In genomic region chr7:149067869-149068268, GRCh38 we compare ENCODE assay signal across 15 cellular contexts. TPM values are rescaled to one million over a fixed set of nuclear protein-coding genes. Genes with fewer than 3 reads are reported as not detected.
DNase-seq lines count a peak whose midpoint lies in the region; ATAC-seq, FAIRE-seq and TF ChIP-seq lines count a peak whose summit lies in the region.
"Had no signal": no experiment of that assay in that cellular context is flagged by ENCODE, and none has a peak within 500 bp of the region (broad histone marks: within the 10 kb centered on the region; RNA-seq: fewer than 3 reads in every experiment).

No MANE protein-coding gene starts in this region.

- TF ChIP-seq POLR2A in K562 (conservative IDR thresholded peaks at IDR 0.05) = no peak

- H3K4me2 ChIP-seq in Loucy (ENCODE audit: low read depth, low read length, poor library complexity, severe bottlenecking) (no peak overlapping the region), K562 (ENCODE audit: insufficient read depth, low read length) (no peak overlapping the region)
- H3K4me2 ChIP-seq: BLaER1 treated with 17β-estradiol and CSF1 and Interleukin-3, amounts not matched to agents 10 nM and 100 nM had no signal

- H4K20me1 ChIP-seq in Loucy (ENCODE audit: insufficient read depth, low read length, poor library complexity, severe bottlenecking) = no peaks in the 10 kb centered on the region
- no peaks in the 10 kb centered on the region for H4K20me1 ChIP-seq in K562 (replicated peaks; ENCODE audit: control insufficient read depth, insufficient read depth, low read length)
- H4K20me1 ChIP-seq: BLaER1 treated with 17β-estradiol and CSF1 and Interleukin-3, amounts not matched to agents 10 nM and 100 nM had no signal

- FAIRE-seq in K562 (lab: Jason Lieb, UNC) = no peak

- H3K36me3 ChIP-seq in Loucy (ENCODE audit: insufficient read depth, low read length) (peaks cover 12% of the 10 kb centered on the region; the same call in 1 of the 2 replicates), K562 (ENCODE audit: control insufficient read depth, insufficient read depth, low read length) (peaks cover 28% of the 10 kb centered on the region; the same call in 2 of the 3 replicates), HAP-1 (replicated peaks) (peaks cover 24% of the 10 kb centered on the region)

- H3K9ac ChIP-seq in Loucy (ENCODE audit: low read depth, low read length, poor library complexity, severe bottlenecking) (no peak overlapping the region), K562 (ENCODE audit: insufficient read depth in 1 of 2, low read depth in 2 of 2, low read length in 2 of 2) (no peak overlapping the region)
- H3K9ac ChIP-seq: BLaER1 treated with 17β-estradiol and CSF1 and Interleukin-3, amounts not matched to agents 10 nM and 100 nM had no signal

- H3K9me3 Mint-ChIP-seq in activated naive CD4-positive, alpha-beta T cell treated with anti-CD3 and anti-CD28 coated beads for 36 hours = no peaks in the 10 kb centered on the region
- no peaks in the 10 kb centered on the region for H3K9me3 Mint-ChIP-seq in stimulated activated memory B cell treated with anti-CD40 and anti-IgM and Interleukin-4, amounts not matched to agents 10 μg/mL and 1 μg/mL and 100 μg/mL, for 72 hours
- H3K9me3 Mint-ChIP-seq: IgD-negative memory B cell; stimulated activated naive CD8-positive, alpha-beta T cell treated with anti-CD3 and anti-CD28 coated beads, Interleukin-15, amount 100 ng/mL, for 72 hours had no signal

- 0 out of 2 replicates have a peak, but pooled peaks cover 5% of the 10 kb centered on the region for H3K79me2 ChIP-seq in Loucy (ENCODE audit: insufficient read depth, low read length)
- H3K79me2 ChIP-seq in K562 (ENCODE audit: control insufficient read depth, insufficient read depth, low read length) = no peaks in the 10 kb centered on the region

- no peak for TF ChIP-seq EP300 in K562 (IDR thresholded peaks at IDR 0.05; ENCODE audit: low read length)

- peaks cover 3% of the 10 kb centered on the region for H3K36me3 Mint-ChIP-seq in activated naive CD4-positive, alpha-beta T cell treated with anti-CD3 and anti-CD28 coated beads for 36 hours (ENCODE audit: low read depth)
- H3K36me3 Mint-ChIP-seq in stimulated activated memory B cell treated with anti-CD40 and anti-IgM and Interleukin-4, amounts not matched to agents 10 μg/mL and 1 μg/mL and 100 μg/mL, for 72 hours = peaks cover 32% of the 10 kb centered on the region

- H3F3A ChIP-seq in Loucy (ENCODE audit: low read depth) = no peaks in the 10 kb centered on the region; the same call in 1 of the 2 replicates

- H3K9me2 ChIP-seq in Loucy (replicated peaks; ENCODE audit: low read depth, low read length) = no peaks in the 10 kb centered on the region

- no peak overlapping the region for H3K4me3 Mint-ChIP-seq in activated naive CD4-positive, alpha-beta T cell treated with anti-CD3 and anti-CD28 coated beads for 36 hours
- no peak overlapping the region for H3K4me3 Mint-ChIP-seq in stimulated activated memory B cell treated with anti-CD40 and anti-IgM and Interleukin-4, amounts not matched to agents 10 μg/mL and 1 μg/mL and 100 μg/mL, for 72 hours
- H3K4me3 Mint-ChIP-seq: stimulated activated naive CD8-positive, alpha-beta T cell treated with anti-CD3 and anti-CD28 coated beads, Interleukin-15, amount 100 ng/mL, for 72 hours had no signal

- BruUV-seq in K562 (replicated peaks; lab: Mats Ljungman, UMichigan) = no TSS peak

- ATAC-seq in K562 = no peak
- no peak for ATAC-seq in stimulated activated memory B cell treated with anti-CD40 and anti-IgM and Interleukin-4, amounts not matched to agents 10 μg/mL and 1 μg/mL and 100 μg/mL, for 72 hours
- no peak for ATAC-seq in GM21786 (IDR thresholded peaks at IDR 0.05; ENCODE audit: unreplicated experiment)
- ATAC-seq: stimulated activated naive CD8-positive, alpha-beta T cell treated with anti-CD3 and anti-CD28 coated beads, Interleukin-15, amount 100 ng/mL, for 72 hours had no signal

- TF ChIP-seq RAD21 in K562 (CRISPR knock-in tag; conservative IDR thresholded peaks at IDR 0.05 in 1 of 2, IDR thresholded peaks at IDR 0.05 in 1 of 2) = no peak

- in situ Hi-C loops in K562 (cut with MboI) (loop anchor here (5.0 kb wide), 1 partner anchor 66 kb away; no protein-coding TSS in a partner anchor), HAP-1 (cut with MboI; ENCODE audit: low sequenced_read_pairs) (no loop called here)

- H3K4me3 ChIP-seq in Loucy (ENCODE audit: low read length, poor library complexity, severe bottlenecking) (no peak overlapping the region), K562 (no peak overlapping the region), HAP-1 (no peak overlapping the region)
- H3K4me3 ChIP-seq: adrenal gland; BLaER1 treated with 17β-estradiol and CSF1 and Interleukin-3, amounts not matched to agents 10 nM and 100 nM; sigmoid colon had no signal

- intact Hi-C loops in activated naive CD4-positive, alpha-beta T cell treated with anti-CD3 and anti-CD28 coated beads for 36 hours (cut with micrococcal nuclease) = loop anchor here (5.0 kb wide), 1 partner anchor 806 kb away; no protein-coding TSS in a partner anchor
- intact Hi-C loops in K562 (cut with micrococcal nuclease) = loop anchor here (2.0 to 5.0 kb wide), 2 partner anchors 23 to 81 kb away; partner anchors contain the start of gene ZNF786

- no peak overlapping the region for H3K27ac Mint-ChIP-seq in activated naive CD4-positive, alpha-beta T cell treated with anti-CD3 and anti-CD28 coated beads for 36 hours
- H3K27ac Mint-ChIP-seq in stimulated activated memory B cell treated with anti-CD40 and anti-IgM and Interleukin-4, amounts not matched to agents 10 μg/mL and 1 μg/mL and 100 μg/mL, for 72 hours = peak overlapping the region; percentile 44
- H3K27ac Mint-ChIP-seq: stimulated activated naive CD8-positive, alpha-beta T cell treated with anti-CD3 and anti-CD28 coated beads, Interleukin-15, amount 100 ng/mL, for 72 hours had no signal

- CTCF ChIA-PET in activated naive CD4-positive, alpha-beta T cell treated with anti-CD3 and anti-CD28 coated beads for 36 hours (lab: Charles Lee) = interaction anchor here (0.6 to 2.0 kb wide), 4 partner anchors 11 to 62 kb away, joined by 3 to 7 read pairs (median 4); no protein-coding TSS in a partner anchor
- CTCF ChIA-PET in K562 (lab: Yijun Ruan, JAX; ENCODE audit: low intra/inter-chr PET ratio) = no interaction called here

- H3K27me3 ChIP-seq in Loucy (ENCODE audit: insufficient read depth, low read length, poor library complexity, severe bottlenecking) = no peaks in the 10 kb centered on the region
- H3K27me3 ChIP-seq in K562 (ENCODE audit: control insufficient read depth in 2 of 2, insufficient read depth in 2 of 2, low read length in 2 of 2) = no peaks in the 10 kb centered on the region
- no peaks in the 10 kb centered on the region for H3K27me3 ChIP-seq in HAP-1 (ENCODE audit: low read depth)
- H3K27me3 ChIP-seq: adrenal gland; BLaER1 treated with 17β-estradiol and CSF1 and Interleukin-3, amounts not matched to agents 10 nM and 100 nM; sigmoid colon had no signal

- peak; percentile 26 for DNase-seq in activated naive CD4-positive, alpha-beta T cell treated with anti-CD3 and anti-CD28 coated beads for 36 hours
- DNase-seq in activated naive CD4-positive, alpha-beta T cell treated with anti-CD3 and anti-CD28 coated beads, Interleukin-2, amount 50 U/mL, for 16 hours = no peak
- DNase-seq in K562 (ENCODE audit: extremely low read depth in 1 of 4, low spot score in 3 of 4) (no peak), HAP-1 (ENCODE audit: low spot score in 2 of 2) (no peak), CD1c-positive myeloid dendritic cell (ENCODE audit: extremely low spot score) (no peak)
- DNase-seq: adrenal gland; foreskin melanocyte; GDM1; sigmoid colon; stimulated activated naive CD8-positive, alpha-beta T cell treated with anti-CD3 and anti-CD28 coated beads, Interleukin-15, amount 100 ng/mL, for 72 hours had no signal

- H3K4me1 Mint-ChIP-seq in activated naive CD4-positive, alpha-beta T cell treated with anti-CD3 and anti-CD28 coated beads for 36 hours (ENCODE audit: low read depth) = peaks cover 5% of the 10 kb centered on the region
- peaks cover 21% of the 10 kb centered on the region for H3K4me1 Mint-ChIP-seq in stimulated activated memory B cell treated with anti-CD40 and anti-IgM and Interleukin-4, amounts not matched to agents 10 μg/mL and 1 μg/mL and 100 μg/mL, for 72 hours

- H3K4me1 ChIP-seq in Loucy (ENCODE audit: insufficient read depth, low read length, poor library complexity, severe bottlenecking) = no peaks in the 10 kb centered on the region
- H3K4me1 ChIP-seq in K562 (replicated peaks in 1 of 2; ENCODE audit: control insufficient read depth in 2 of 2, insufficient read depth in 2 of 2, low read length in 2 of 2) = peaks cover 0 to 28% of the 10 kb centered on the region in 2 experiments; a peak in 1 of 5 replicates
- peaks cover 2% of the 10 kb centered on the region; the same call in 1 of the 2 replicates for H3K4me1 ChIP-seq in HAP-1
- H3K4me1 ChIP-seq: adrenal gland had no signal

- POLR2A ChIA-PET in K562 (lab: Yijun Ruan, JAX) = no interaction called here

- TF ChIP-seq CTCF in Loucy (conservative IDR thresholded peaks at IDR 0.05; ENCODE audit: low read length) (peak; percentile 44), K562 (IDR thresholded peaks at IDR 0.05 in 2 of 3, conservative IDR thresholded peaks at IDR 0.05 in 1 of 3; ENCODE audit: insufficient read depth in 2 of 3, low read depth in 1 of 3, low read length in 3 of 3) (peak in 2 of 3 experiments; percentile 12 to 31; a peak in 2 of 6 replicates)

- H2AFZ ChIP-seq in Loucy (ENCODE audit: low read length) (no peak overlapping the region), K562 (ENCODE audit: low read depth, low read length) (no peak overlapping the region)

- no peak overlapping the region for H3K27ac ChIP-seq in K562 (ENCODE audit: extremely low read depth, low read depth, low read length)
- H3K27ac ChIP-seq: adrenal gland; BLaER1 treated with 17β-estradiol and CSF1 and Interleukin-3, amounts not matched to agents 10 nM and 100 nM; sigmoid colon had no signal

- H3K9me3 ChIP-seq in Loucy (ENCODE audit: insufficient read depth, low read depth, low read length) = no peaks in the 10 kb centered on the region
- no peaks in the 10 kb centered on the region for H3K9me3 ChIP-seq in K562 (replicated peaks; ENCODE audit: control insufficient read depth, insufficient read depth, low read depth, low read length)
- H3K9me3 ChIP-seq in HAP-1 = no peaks in the 10 kb centered on the region
- H3K9me3 ChIP-seq: adrenal gland, sigmoid colon had no signal

- no peaks in the 10 kb centered on the region for H3K27me3 Mint-ChIP-seq in activated naive CD4-positive, alpha-beta T cell treated with anti-CD3 and anti-CD28 coated beads for 36 hours (ENCODE audit: low read depth)
- H3K27me3 Mint-ChIP-seq in stimulated activated memory B cell treated with anti-CD40 and anti-IgM and Interleukin-4, amounts not matched to agents 10 μg/mL and 1 μg/mL and 100 μg/mL, for 72 hours = no peaks in the 10 kb centered on the region
- H3K27me3 Mint-ChIP-seq: IgD-negative memory B cell; stimulated activated naive CD8-positive, alpha-beta T cell treated with anti-CD3 and anti-CD28 coated beads, Interleukin-15, amount 100 ng/mL, for 72 hours had no signal

- no peaks in the 10 kb centered on the region for H3K9me1 ChIP-seq in K562 (ENCODE audit: control insufficient read depth, insufficient read depth, low read length)

- 70% methylated on average over 4 of the region's 4 CpGs for WGBS in K562 (ENCODE audit: insufficient coverage, low coverage, missing lambda C conversion rate)

RNA-seq across cellular contexts. Expression of gene ZNF786, which starts 22.6 kb away (rescaled TPM):
- total RNA-seq in activated naive CD4-positive, alpha-beta T cell treated with anti-CD3 and anti-CD28 coated beads for 36 hours = 1 to 10 TPM; 2.1 to 2.2 TPM
- total RNA-seq in K562 (2011; cell fraction: chromatin; rRNA removed; ENCODE audit: low replicate concordance) = 6.3 and 10.7 TPM in 2 replicates
- 6.3 and 9.2 TPM in 2 replicates for total RNA-seq in K562 (2011; cell fraction: nucleolus; rRNA removed)
- 4.2 and 5.9 TPM in 2 replicates for total RNA-seq in K562 (2011; cell fraction: nucleoplasm; rRNA removed)
- total RNA-seq in K562 (2014; rRNA removed) = 5.4 and 5.6 TPM in 2 replicates
- total RNA-seq in K562 (2014; rRNA removed; fragmentation: Illumina TruSeq; extraction: Trizol) = 1.8 and 2.2 TPM in 2 replicates
- total RNA-seq in K562 (2015; rRNA removed; fragmentation: Illumina TruSeq; extraction: Trizol) = 3.6 and 3.9 TPM in 2 replicates
- 4.0 and 4.6 TPM in 2 replicates for total RNA-seq in K562 (2021)
- 2.6 and 3.0 TPM in 2 replicates for polyA plus RNA-seq in K562 (2011; rRNA removed)
- polyA plus RNA-seq in K562 (2011; cell fraction: cytosol; rRNA removed) = 2.4 and 5.0 TPM in 2 replicates
- 2.1 and 4.0 TPM in 2 replicates for polyA plus RNA-seq in K562 (2011; cell fraction: nucleus; rRNA removed)
- 2.8 TPM in 2 replicates for polyA plus RNA-seq in K562 (2012)
- polyA plus RNA-seq in K562 (2014; fragmentation: Illumina TruSeq; extraction: Trizol) = 2.3 and 2.9 TPM in 2 replicates
- under 1 TPM; 0.31 to 0.49 TPM for polyA plus RNA-seq in K562 (2014; fragmentation: Nextera tagmentation; extraction: Ambion mirVana)
- polyA plus RNA-seq in K562 (2014; rRNA removed) = 3.1 and 3.2 TPM in 2 replicates
- 4.5 and 5.3 TPM in 2 replicates for polyA minus RNA-seq in K562 (2011; rRNA and poly(A)+ RNA removed)
- 4.0 and 4.7 TPM in 2 replicates for polyA minus RNA-seq in K562 (2011; cell fraction: cytosol; rRNA and poly(A)+ RNA removed)
- polyA minus RNA-seq in K562 (2011; cell fraction: nucleus; rRNA and poly(A)+ RNA removed) = 4.2 and 5.1 TPM in 2 replicates

RNA-seq across cellular contexts. Expression of gene PDIA4, which starts 39.6 kb away (rescaled TPM):
- 10 to 100 TPM; 80.2 to 82.8 TPM for total RNA-seq in activated naive CD4-positive, alpha-beta T cell treated with anti-CD3 and anti-CD28 coated beads for 36 hours
- total RNA-seq in K562 (2011; cell fraction: chromatin; rRNA removed; ENCODE audit: low replicate concordance) = 187 and 270 TPM in 2 replicates
- 352 and 378 TPM in 2 replicates for total RNA-seq in K562 (2011; cell fraction: nucleolus; rRNA removed)
- total RNA-seq in K562 (2011; cell fraction: nucleoplasm; rRNA removed) = 244 and 324 TPM in 2 replicates
- total RNA-seq in K562 (2014; rRNA removed) = 158 and 178 TPM in 2 replicates
- 82.7 and 91.5 TPM in 2 replicates for total RNA-seq in K562 (2014; rRNA removed; fragmentation: Illumina TruSeq; extraction: Trizol)
- total RNA-seq in K562 (2015; rRNA removed; fragmentation: Illumina TruSeq; extraction: Trizol) = 136 TPM in 2 replicates
- total RNA-seq in K562 (2021) = 159 and 161 TPM in 2 replicates
- 146 and 186 TPM in 2 replicates for polyA plus RNA-seq in K562 (2011; rRNA removed)
- polyA plus RNA-seq in K562 (2011; cell fraction: cytosol; rRNA removed) = 107 and 158 TPM in 2 replicates
- polyA plus RNA-seq in K562 (2011; cell fraction: nucleus; rRNA removed) = 149 and 181 TPM in 2 replicates
- 137 and 177 TPM in 2 replicates for polyA plus RNA-seq in K562 (2012)
- 143 and 175 TPM in 2 replicates for polyA plus RNA-seq in K562 (2014; fragmentation: Illumina TruSeq; extraction: Trizol)
- 10 to 100 TPM in 1 of 2 experiments, 1 to 10 TPM in 1; 9.1 to 14.5 TPM for polyA plus RNA-seq in K562 (2014; fragmentation: Nextera tagmentation; extraction: Ambion mirVana)
- polyA plus RNA-seq in K562 (2014; rRNA removed) = 155 and 171 TPM in 2 replicates
- polyA minus RNA-seq in K562 (2011; rRNA and poly(A)+ RNA removed) = 147 and 177 TPM in 2 replicates
- 90.9 and 121 TPM in 2 replicates for polyA minus RNA-seq in K562 (2011; cell fraction: cytosol; rRNA and poly(A)+ RNA removed)
- 30.0 and 68.5 TPM in 2 replicates for polyA minus RNA-seq in K562 (2011; cell fraction: nucleus; rRNA and poly(A)+ RNA removed)

RNA-seq across cellular contexts. Expression of gene ZNF425, which starts 58.3 kb away (rescaled TPM):
- total RNA-seq in activated naive CD4-positive, alpha-beta T cell treated with anti-CD3 and anti-CD28 coated beads for 36 hours = under 1 TPM; 0.57 TPM
- 0.62 and 1.0 TPM in 2 replicates for total RNA-seq in K562 (2011; cell fraction: chromatin; rRNA removed; ENCODE audit: low replicate concordance)
- 0.50 and 0.66 TPM in 2 replicates for total RNA-seq in K562 (2011; cell fraction: nucleolus; rRNA removed)
- 0.66 TPM in 1 of 2 replicates, not detected in the other for total RNA-seq in K562 (2011; cell fraction: nucleoplasm; rRNA removed)
- total RNA-seq in K562 (2014; rRNA removed) = 0.37 and 0.59 TPM in 2 replicates
- total RNA-seq in K562 (2014; rRNA removed; fragmentation: Illumina TruSeq; extraction: Trizol) = 0.36 and 0.48 TPM in 2 replicates
- total RNA-seq in K562 (2015; rRNA removed; fragmentation: Illumina TruSeq; extraction: Trizol) = 0.80 and 0.87 TPM in 2 replicates
- total RNA-seq in K562 (2021) = 0.49 and 0.66 TPM in 2 replicates
- 0.54 and 0.79 TPM in 2 replicates for polyA plus RNA-seq in K562 (2011; rRNA removed)
- polyA plus RNA-seq in K562 (2011; cell fraction: cytosol; rRNA removed) = 0.57 and 0.91 TPM in 2 replicates
- 0.20 and 0.22 TPM in 2 replicates for polyA plus RNA-seq in K562 (2011; cell fraction: nucleus; rRNA removed)
- 0.57 and 0.79 TPM in 2 replicates for polyA plus RNA-seq in K562 (2012)
- 0.36 and 0.83 TPM in 2 replicates for polyA plus RNA-seq in K562 (2014; fragmentation: Illumina TruSeq; extraction: Trizol)
- polyA plus RNA-seq in K562 (2014; fragmentation: Nextera tagmentation; extraction: Ambion mirVana) = under 1 TPM; 0.03 to 0.31 TPM
- polyA plus RNA-seq in K562 (2014; rRNA removed) = 0.65 and 0.89 TPM in 2 replicates
- 0.49 and 1.3 TPM in 2 replicates for polyA minus RNA-seq in K562 (2011; rRNA and poly(A)+ RNA removed)
- 1.5 TPM in 1 of 2 replicates, not detected in the other for polyA minus RNA-seq in K562 (2011; cell fraction: cytosol; rRNA and poly(A)+ RNA removed)
- 0.56 and 0.94 TPM in 2 replicates for polyA minus RNA-seq in K562 (2011; cell fraction: nucleus; rRNA and poly(A)+ RNA removed)
